Comparison of ENCODE assay signal across 29 cellular contexts in the genomic region with DNA sequence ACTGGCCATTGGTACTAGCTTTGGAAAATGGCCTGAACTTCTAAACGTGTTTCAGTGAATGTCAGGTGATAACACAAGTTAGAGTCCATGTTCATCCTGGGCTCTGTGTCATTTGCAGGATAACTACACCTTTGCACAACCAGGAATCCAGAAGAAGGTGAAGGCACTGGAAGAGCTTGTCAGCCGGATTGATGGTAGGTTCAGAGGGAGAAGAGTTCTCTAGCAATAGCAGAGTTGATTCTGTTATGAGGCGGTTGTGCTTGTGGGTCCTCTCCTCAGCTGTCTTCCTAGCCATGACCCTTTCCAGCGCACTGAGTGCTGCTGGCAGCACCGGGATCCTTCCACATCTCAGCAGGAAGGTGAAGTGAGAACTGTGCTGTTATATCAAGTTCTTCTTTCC. TPM values are rescaled to one million over a fixed set of nuclear protein-coding genes. Genes with fewer than 3 reads are reported as not detected.
"Had no signal": no experiment of that assay in that cellular context is flagged by ENCODE, and none has a peak within 500 bp of the region (broad histone marks: within the 10 kb centered on the region; RNA-seq: fewer than 3 reads in every experiment).

No MANE protein-coding gene starts in this region.

- H3K27ac ChIP-seq: coronary artery, esophagus muscularis mucosa, foreskin keratinocyte, gastroesophageal sphincter, heart left ventricle, prostate gland, right atrium auricular region, testis, tibial artery had no signal

- H3K27me3 ChIP-seq: esophagus muscularis mucosa, foreskin keratinocyte, gastroesophageal sphincter, heart left ventricle, hepatocyte, right atrium auricular region, testis, tibial artery had no signal

- DNase-seq: dermis blood vessel endothelial cell; effector memory CD4-positive, alpha-beta T cell; foreskin keratinocyte; heart left ventricle; kidney; mesendoderm; midbrain; naive thymus-derived CD4-positive, alpha-beta T cell; nucleus accumbens; stimulated activated CD4-positive, alpha-beta T cell treated with anti-CD3 and anti-CD28 coated beads, Interleukin-12 subunit alpha, Interleukin-12 subunit beta, amount 100 ng/mL, for 4 hours; stimulated activated CD4-positive, alpha-beta T cell treated with anti-CD3 and anti-CD28 coated beads, Interleukin-1b, Interleukin-23, amount 100 ng/mL, for 48 hours; stimulated activated CD4-positive, alpha-beta T cell treated with anti-CD3 and anti-CD28 coated beads, Interleukin-4, amount 100 ng/mL, for 1 hour; stimulated activated CD8-positive, alpha-beta memory T cell treated with anti-CD3 and anti-CD28 coated beads, Interleukin-4, amount 100 ng/mL, for 48 hours; stimulated activated naive CD4-positive, alpha-beta T cell; substantia nigra; testis; tibial artery had no signal

- H3K4me1 ChIP-seq: prostate gland had no signal

- ATAC-seq: foreskin keratinocyte; gastroesophageal sphincter; heart left ventricle; naive thymus-derived CD4-positive, alpha-beta T cell; sciatic nerve had no signal

- H3K4me3 ChIP-seq: coronary artery, esophagus muscularis mucosa, gastroesophageal sphincter, heart left ventricle, hepatocyte, lung, prostate gland, right atrium auricular region, smooth muscle cell, testis, tibial artery had no signal

- H3K4me3 Mint-ChIP-seq: naive thymus-derived CD4-positive, alpha-beta T cell; nephron; type B pancreatic cell had no signal

- H3K27ac Mint-ChIP-seq: nephron, type B pancreatic cell had no signal

- H2AFZ ChIP-seq: hepatocyte had no signal

- H3K4me2 ChIP-seq: hepatocyte, smooth muscle cell had no signal

- H3K9me3 ChIP-seq: esophagus muscularis mucosa, gastroesophageal sphincter, heart left ventricle, prostate gland, right atrium auricular region, testis, tibial artery had no signal

- H3K27me3 Mint-ChIP-seq: naive thymus-derived CD4-positive, alpha-beta T cell; type B pancreatic cell had no signal

- H3K9me3 Mint-ChIP-seq: naive thymus-derived CD4-positive, alpha-beta T cell; nephron; type B pancreatic cell had no signal

RNA-seq across cellular contexts. Expression of a gene that starts 55.8 kb away (rescaled TPM):
- total RNA-seq: left lobe of liver had no signal
